Comparison of ENCODE assay signal across 24 cellular contexts in the genomic region with DNA sequence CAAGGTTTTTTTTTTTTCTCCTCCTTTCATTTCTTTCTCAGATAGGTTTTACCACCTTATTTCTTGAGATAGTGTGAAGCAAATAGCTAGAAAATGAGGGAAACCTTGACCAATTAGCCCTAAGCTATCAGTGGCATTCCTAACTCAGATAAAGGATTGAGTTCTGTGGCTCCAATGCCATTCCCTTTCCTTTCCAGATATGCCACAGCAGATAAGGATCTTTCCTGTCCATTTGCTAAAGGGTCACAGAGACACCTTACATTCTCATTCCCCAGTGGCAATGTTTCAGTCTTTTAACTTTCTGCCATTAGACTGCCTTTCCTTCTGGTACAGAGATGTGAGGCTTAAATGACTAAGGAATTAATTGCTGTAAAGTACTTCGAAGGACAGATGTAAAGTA.
"Had no signal": no experiment of that assay in that cellular context is flagged by ENCODE, and none has a peak within 500 bp of the region (broad histone marks: within the 10 kb centered on the region; RNA-seq: fewer than 3 reads in every experiment).

No MANE protein-coding gene starts in this region.

- H3K27ac Mint-ChIP-seq: activated naive CD8-positive, alpha-beta T cell; activated T-helper 2 cell treated with anti-CD3 and anti-CD28 coated beads, Interferon-gamma antibody, Interleukin-2, Interleukin-4, amounts not matched to agents 10 μg/mL and 5 μg/mL and 100 μg/mL, durations not matched to agents 14 hours and 24 hours and 36 hours; type B pancreatic cell had no signal

- H3K4me3 ChIP-seq: mucosa of descending colon, sigmoid colon, smooth muscle cell, thoracic aorta, vagina had no signal

- H3K27me3 Mint-ChIP-seq: activated naive CD8-positive, alpha-beta T cell; type B pancreatic cell had no signal

- H3K4me1 ChIP-seq: sigmoid colon, vagina had no signal

- H3K9me3 Mint-ChIP-seq: activated T-cell treated with anti-CD3 and anti-CD28 coated beads, Interleukin-2, amount 50 U/mL, for 4 hours had no signal

- H3K36me3 ChIP-seq: thoracic aorta, vagina had no signal

- H3K4me2 ChIP-seq: smooth muscle cell had no signal

- H3K27me3 ChIP-seq: sigmoid colon, vagina had no signal

- FAIRE-seq: astrocyte, colon, frontal cortex, TTC549 had no signal

- ATAC-seq: activated T-cell treated with anti-CD3 and anti-CD28 coated beads, Interleukin-2, amount 50 U/mL, for 4 hours; mucosa of descending colon had no signal

- H3K4me3 Mint-ChIP-seq: activated naive CD8-positive, alpha-beta T cell; activated T-cell treated with anti-CD3 and anti-CD28 coated beads, Interleukin-2, amount 50 U/mL, for 4 hours; type B pancreatic cell had no signal

- H3K27ac ChIP-seq: sigmoid colon, thoracic aorta, vagina had no signal

- H3K9me3 ChIP-seq: thoracic aorta, vagina had no signal

- DNase-seq: activated CD4-positive, alpha-beta T cell treated with anti-CD3 and anti-CD28 coated beads, Interleukin-2, amount 50 U/mL, for 4 hours; activated CD8-positive, alpha-beta memory T cell treated with anti-CD3 and anti-CD28 coated beads for 24 hours; activated CD8-positive, alpha-beta memory T cell treated with anti-CD3 and anti-CD28 coated beads, Interleukin-2, amount 50 U/mL, for 48 hours; activated naive CD4-positive, alpha-beta T cell; activated T-cell treated with anti-CD3 and anti-CD28 coated beads, Interleukin-2, amount 50 U/mL, for 4 hours; central memory CD4-positive, alpha-beta T cell; effector memory CD4-positive, alpha-beta T cell; hippocampal formation; mucosa of descending colon; nucleus accumbens; posterior cingulate gyrus; sigmoid colon; stimulated activated CD4-positive, alpha-beta T cell treated with anti-CD3 and anti-CD28 coated beads, Interleukin-15, amount 100 ng/mL, for 24 hours; stimulated activated naive CD4-positive, alpha-beta T cell had no signal
